ENCODE assay signal across 20 cellular contexts in genomic region chr1:147613506-147613905, GRCh38. TPM values are rescaled to one million over a fixed set of nuclear protein-coding genes. Genes with fewer than 3 reads are reported as not detected.
DNase-seq lines count a peak whose midpoint lies in the region; ATAC-seq, FAIRE-seq and TF ChIP-seq lines count a peak whose summit lies in the region.
"Had no signal": no experiment of that assay in that cellular context is flagged by ENCODE, and none has a peak within 500 bp of the region (broad histone marks: within the 10 kb centered on the region; RNA-seq: fewer than 3 reads in every experiment).

No MANE protein-coding gene starts in this region.

- no peak for TF ChIP-seq CTCF in MCF 10A (IDR thresholded peaks at IDR 0.05; ENCODE audit: unreplicated experiment)
- no peak for TF ChIP-seq CTCF in mammary epithelial cell (conservative IDR thresholded peaks at IDR 0.05 in 1 of 2, IDR thresholded peaks at IDR 0.05 in 1 of 2; ENCODE audit: extremely low read depth in 1 of 2, insufficient read depth in 1 of 2, low read depth in 1 of 2, low read length in 2 of 2)
- no peak for TF ChIP-seq CTCF in astrocyte (IDR thresholded peaks at IDR 0.05; ENCODE audit: insufficient read depth, low read depth, low read length)
- no peak for TF ChIP-seq CTCF in gastrocnemius medialis (IDR thresholded peaks at IDR 0.05 in 4 of 5, conservative IDR thresholded peaks at IDR 0.05 in 1 of 5)
- TF ChIP-seq CTCF in brain microvascular endothelial cell (IDR thresholded peaks at IDR 0.05; ENCODE audit: low read depth, low read length, missing control alignments): no peak

- H3K27me3 ChIP-seq in mammary epithelial cell (ENCODE audit: insufficient read depth, low read length) (no peaks in the 10 kb centered on the region), astrocyte (ENCODE audit: insufficient read depth, low read length) (no peaks in the 10 kb centered on the region), gastrocnemius medialis (no peaks in the 10 kb centered on the region), brain microvascular endothelial cell (replicated peaks) (no peaks in the 10 kb centered on the region)
- H3K27me3 ChIP-seq: upper lobe of right lung had no signal

- H3K4me1 ChIP-seq in mammary epithelial cell (ENCODE audit: insufficient read depth, low read length): no peaks in the 10 kb centered on the region
- no peaks in the 10 kb centered on the region for H3K4me1 ChIP-seq in astrocyte (ENCODE audit: insufficient read depth, low read length)
- H3K4me1 ChIP-seq in gastrocnemius medialis: peaks cover 60 to 72% of the 10 kb centered on the region in 2 donors

- no peak overlapping the region for H3K27ac ChIP-seq in mammary epithelial cell (ENCODE audit: insufficient read depth, low read depth, low read length)
- no peak overlapping the region for H3K27ac ChIP-seq in astrocyte (ENCODE audit: low read depth, low read length)
- peak overlapping the region in 3 of 4 donors; percentile 62 to 77 (median 73) for H3K27ac ChIP-seq in gastrocnemius medialis
- no peak overlapping the region for H3K27ac ChIP-seq in brain microvascular endothelial cell
- H3K27ac ChIP-seq: SK-N-MC, skin epidermis, upper lobe of right lung had no signal

- H3K4me3 Mint-ChIP-seq in MCF 10A (ENCODE audit: unreplicated experiment) (no peak overlapping the region), astrocyte (ENCODE audit: unreplicated experiment) (no peak overlapping the region)
- H3K4me3 Mint-ChIP-seq: central memory CD8-positive, alpha-beta T cell; endodermal cell; stimulated activated effector memory CD8-positive, alpha-beta T cell treated with anti-CD3 and anti-CD28 coated beads, Interleukin-12 subunit alpha, Interleukin-12 subunit beta, amount 100 ng/mL, for 72 hours had no signal

- no peak overlapping the region for H3K9ac ChIP-seq in mammary epithelial cell (ENCODE audit: insufficient read depth, low read length)
- H3K9ac ChIP-seq in astrocyte (ENCODE audit: low read length): no peak overlapping the region

- FAIRE-seq in astrocyte (lab: Jason Lieb, UNC): no peak
- FAIRE-seq: kidney had no signal

- no peak for ATAC-seq in gastrocnemius medialis
- ATAC-seq in GM19035 (IDR thresholded peaks at IDR 0.05; ENCODE audit: unreplicated experiment): no peak
- ATAC-seq: HCT116; mucosa of descending colon; stimulated activated effector memory CD8-positive, alpha-beta T cell treated with anti-CD3 and anti-CD28 coated beads, Interleukin-12 subunit alpha, Interleukin-12 subunit beta, amount 100 ng/mL, for 72 hours; upper lobe of right lung had no signal

- TF ChIP-seq POLR2A in gastrocnemius medialis (IDR thresholded peaks at IDR 0.05): no peak

- intact Hi-C loops in MCF 10A (cut with micrococcal nuclease) (no loop called here), mammary epithelial cell (cut with micrococcal nuclease) (no loop called here), gastrocnemius medialis (cut with DNase I; ENCODE audit: low total_unique reads) (no loop called here)

- POLR2A ChIA-PET in MCF 10A (lab: Yijun Ruan, JAX): no interaction called here

- no peaks in the 10 kb centered on the region for H3K9me3 ChIP-seq in mammary epithelial cell (replicated peaks; ENCODE audit: insufficient read depth, low read length)
- no peaks in the 10 kb centered on the region for H3K9me3 ChIP-seq in astrocyte (ENCODE audit: insufficient read depth, low read depth, low read length)
- no peaks in the 10 kb centered on the region for H3K9me3 ChIP-seq in gastrocnemius medialis
- H3K9me3 ChIP-seq: mucosa of descending colon, upper lobe of right lung had no signal

- no peaks in the 10 kb centered on the region for H3K4me1 Mint-ChIP-seq in MCF 10A (ENCODE audit: insufficient read depth, unreplicated experiment)
- peaks cover 9% of the 10 kb centered on the region for H3K4me1 Mint-ChIP-seq in astrocyte (ENCODE audit: low read depth, unreplicated experiment)

- in situ Hi-C loops in mammary epithelial cell (cut with MboI; ENCODE audit: low sequenced_read_pairs in 2 of 2) (no loop called here), gastrocnemius medialis (cut with MboI; ENCODE audit: low sequenced_read_pairs in 4 of 4) (loop anchor here in 1 of 4 donors (25.0 kb wide), 1 partner anchor 451 kb away; the partner anchor contains the start of gene PRKAB2), brain microvascular endothelial cell (cut with HindIII; ENCODE audit: low pct_ligation_motif_present, low sequenced_read_pairs) (no loop called here)

- H3K36me3 Mint-ChIP-seq in MCF 10A (ENCODE audit: insufficient read depth, unreplicated experiment) (peaks cover 19% of the 10 kb centered on the region), astrocyte (ENCODE audit: low read depth, unreplicated experiment) (peaks cover 23% of the 10 kb centered on the region)

- DNase-seq in MCF 10A (ENCODE audit: unreplicated experiment) (peak; percentile 16), mammary epithelial cell (no peak), NCI-H1092 treated with DMSO at 0.1 percent for 48 hours (lab: John Stamatoyannopoulos, UW) (peak; percentile 72), astrocyte (ENCODE audit: low read depth) (peak; percentile 16), gastrocnemius medialis (no peak), brain microvascular endothelial cell (no peak), EL (no peak)
- DNase-seq: activated T-cell treated with anti-CD3 and anti-CD28 coated beads, Interleukin-2, amount 50 U/mL, for 1 hour; endodermal cell; kidney; mucosa of descending colon; NCI-H2107; upper lobe of right lung had no signal

- CTCF ChIA-PET in MCF 10A (lab: Yijun Ruan, JAX) (interaction anchor here (0.9 to 1.4 kb wide), 2 partner anchors 13 to 120 kb away, joined by 3 to 8 read pairs; no protein-coding TSS in a partner anchor), mammary epithelial cell (lab: Charles Lee; ENCODE audit: low non-redundant PET) (no interaction called here)

- H3K4me2 ChIP-seq in mammary epithelial cell (ENCODE audit: insufficient read depth, low read depth, low read length): no peak overlapping the region
- no peak overlapping the region for H3K4me2 ChIP-seq in astrocyte (ENCODE audit: low read length)

- no peak overlapping the region for H3K4me3 ChIP-seq in mammary epithelial cell (replicated peaks in 1 of 3; ENCODE audit: insufficient read depth in 1 of 3, low read depth in 2 of 3, low read length in 3 of 3)
- H3K4me3 ChIP-seq in astrocyte (ENCODE audit: insufficient read depth, low read depth, low read length): no peak overlapping the region
- H3K4me3 ChIP-seq in gastrocnemius medialis: no peak overlapping the region
- H3K4me3 ChIP-seq in brain microvascular endothelial cell (ENCODE audit: low read depth, low read length): no peak overlapping the region
- H3K4me3 ChIP-seq: mucosa of descending colon, SK-N-MC, skin epidermis, upper lobe of right lung had no signal

- H3K79me2 ChIP-seq in mammary epithelial cell (ENCODE audit: insufficient read depth, low read length): no peaks in the 10 kb centered on the region
- H3K79me2 ChIP-seq in astrocyte (ENCODE audit: insufficient read depth, low read length): no peaks in the 10 kb centered on the region

- H3K9me3 Mint-ChIP-seq in MCF 10A (ENCODE audit: unreplicated experiment): no peaks in the 10 kb centered on the region
- H3K9me3 Mint-ChIP-seq in astrocyte (ENCODE audit: unreplicated experiment): no peaks in the 10 kb centered on the region
- H3K9me3 Mint-ChIP-seq: central memory CD8-positive, alpha-beta T cell; endodermal cell; IgD-negative memory B cell; stimulated activated effector memory CD8-positive, alpha-beta T cell treated with anti-CD3 and anti-CD28 coated beads, Interleukin-12 subunit alpha, Interleukin-12 subunit beta, amount 100 ng/mL, for 72 hours had no signal

- H3K36me3 ChIP-seq in mammary epithelial cell (ENCODE audit: insufficient read depth, low read length) (no peaks in the 10 kb centered on the region), astrocyte (ENCODE audit: insufficient read depth, low read length) (peaks cover 40% of the 10 kb centered on the region), gastrocnemius medialis (peaks cover 0 to 26% of the 10 kb centered on the region in 2 donors), brain microvascular endothelial cell (replicated peaks) (peaks cover 47% of the 10 kb centered on the region)

- dilution Hi-C loops in mammary epithelial cell (cut with HindIII; ENCODE audit: low sequenced_read_pairs): no loop called here

- H3K27me3 Mint-ChIP-seq in MCF 10A (ENCODE audit: insufficient read depth, unreplicated experiment) (no peaks in the 10 kb centered on the region), astrocyte (ENCODE audit: low read depth, unreplicated experiment) (no peaks in the 10 kb centered on the region)
- H3K27me3 Mint-ChIP-seq: central memory CD8-positive, alpha-beta T cell; IgD-negative memory B cell had no signal

- BruUV-seq in MCF 10A (replicated peaks; lab: Mats Ljungman, UMichigan): no TSS peak
- BruUV-seq in mammary epithelial cell (replicated peaks; lab: Mats Ljungman, UMichigan): no TSS peak

- H4K20me1 ChIP-seq in mammary epithelial cell (ENCODE audit: insufficient read depth, low read length): no peaks in the 10 kb centered on the region
- no peaks in the 10 kb centered on the region for H4K20me1 ChIP-seq in astrocyte (ENCODE audit: insufficient read depth, low read length)

- no peak overlapping the region for H3K27ac Mint-ChIP-seq in MCF 10A (ENCODE audit: low read depth, unreplicated experiment)
- H3K27ac Mint-ChIP-seq in astrocyte (ENCODE audit: unreplicated experiment): no peak overlapping the region
- H3K27ac Mint-ChIP-seq: IgD-negative memory B cell; stimulated activated effector memory CD8-positive, alpha-beta T cell treated with anti-CD3 and anti-CD28 coated beads, Interleukin-12 subunit alpha, Interleukin-12 subunit beta, amount 100 ng/mL, for 72 hours had no signal

- H2AFZ ChIP-seq in mammary epithelial cell (ENCODE audit: low read depth, low read length): no peak overlapping the region
- H2AFZ ChIP-seq in astrocyte (ENCODE audit: low read depth, low read length): no peak overlapping the region

RNA-seq across cellular contexts. Expression of gene ACP6, which starts 56.8 kb away (rescaled TPM):
- total RNA-seq in MCF 10A (2022): 40.5 and 54.1 TPM in 2 replicates
- 10 to 100 TPM in 1 of 2 donors, 1 to 10 TPM in 1; 7.2 to 10.4 TPM for total RNA-seq in mammary epithelial cell
- 4.6 TPM for polyA plus RNA-seq in mammary epithelial cell
- 13.1 TPM for polyA minus RNA-seq in mammary epithelial cell
- 17.5 and 19.6 TPM in 2 replicates for total RNA-seq in astrocyte
- 10 to 100 TPM in 2 of 4 donors, 1 to 10 TPM in 2; 3.9 to 11.4 (median 9.2) TPM for total RNA-seq in gastrocnemius medialis

Comparison
In these comparisons a context has a peak if more than half of its experiments do, and no peak if none do; other contexts are left out.
1. DNase-seq: peak in MCF 10A (single experiment), NCI-H1092 treated with DMSO at 0.1 percent for 48 hours (single experiment) and astrocyte (single experiment); none in mammary epithelial cell (single experiment), gastrocnemius medialis (0 of 2), brain microvascular endothelial cell (single experiment) and EL (single experiment).
2. H3K27ac ChIP-seq: peak in gastrocnemius medialis (3 of 4); none in mammary epithelial cell (single experiment), astrocyte (single experiment) and brain microvascular endothelial cell (single experiment).